ENCODE assay signal across 8 cellular contexts in genomic region chr19:10654610-10655456, GRCh38. TPM values are rescaled to one million over a fixed set of nuclear protein-coding genes. Genes with fewer than 3 reads are reported as not detected.
DNase-seq lines count a peak whose midpoint lies in the region; ATAC-seq and TF ChIP-seq lines count a peak whose summit lies in the region.

No MANE protein-coding gene starts in this region.

- peak overlapping the region; percentile 94 for H3K4me2 ChIP-seq in OCI-LY7 (ENCODE audit: low read length)
- H3K4me2 ChIP-seq in osteoblast (ENCODE audit: insufficient read depth, low read length), result peak overlapping the region; percentile 88

- H2AFZ ChIP-seq in OCI-LY7 (ENCODE audit: low read length), result no peak overlapping the region
- no peak overlapping the region for H2AFZ ChIP-seq in osteoblast (ENCODE audit: low read length)

- H3K9me3 ChIP-seq in OCI-LY7 (ENCODE audit: low read length), result no peaks in the 10 kb centered on the region
- no peaks in the 10 kb centered on the region for H3K9me3 ChIP-seq in osteoblast (ENCODE audit: low read depth, low read length)

- CTCF ChIA-PET in OCI-LY7 (lab: Charles Lee; ENCODE audit: unreplicated experiment), result no interaction called here

- no TSS peak for BruUV-seq in OCI-LY7 (replicated peaks; lab: Mats Ljungman, UMichigan)

- H3K9me2 ChIP-seq in OCI-LY7 (ENCODE audit: insufficient read depth, low read length), result no peaks in the 10 kb centered on the region

- H3K27ac ChIP-seq in OCI-LY7 (ENCODE audit: low read depth, low read length, poor library complexity, severe bottlenecking) (peak overlapping the region; percentile 88), osteoblast (ENCODE audit: low read depth, low read length) (peak overlapping the region; percentile 76)

- H3K4me1 ChIP-seq in OCI-LY7 (ENCODE audit: insufficient read depth, low read length, poor library complexity, severe bottlenecking), result peaks cover 49% of the 10 kb centered on the region
- H3K4me1 ChIP-seq in osteoblast (ENCODE audit: insufficient read depth, low read length), result peaks cover 14% of the 10 kb centered on the region

- POLR2A ChIA-PET in OCI-LY7 (lab: Charles Lee), result interaction anchor here (0.5 kb wide), 1 partner anchor 240 kb away, joined by 3 read pairs; no protein-coding TSS in a partner anchor

- H3K36me3 ChIP-seq in OCI-LY7 (ENCODE audit: insufficient read depth, low read length) (peaks cover 57% of the 10 kb centered on the region), osteoblast (ENCODE audit: insufficient read depth, low read length) (peaks cover 14% of the 10 kb centered on the region)

- no peaks in the 10 kb centered on the region for H3K27me3 ChIP-seq in osteoblast (ENCODE audit: insufficient read depth, low read length)

- peak in 3 of 4 experiments; percentile 60 to 64 (median 61) for DNase-seq in activated CD4-positive, CD25-positive, alpha-beta regulatory T cell (lab: John Stamatoyannopoulos, UW)
- DNase-seq in activated CD4-positive, CD25-positive, alpha-beta regulatory T cell treated with anti-CD3 and anti-CD28 coated beads, Interleukin-2, amount 50 U/mL, for 72 hours, result no peak
- DNase-seq in OCI-LY7 (ENCODE audit: low spot score), result peak; percentile 71
- peak; percentile 40 for DNase-seq in activated gamma-delta T cell treated with Interleukin-2 at 50 U/mL for 16 hours
- DNase-seq in globus pallidus (ENCODE audit: low spot score), result peak; percentile 29
- peak; percentile 97 for DNase-seq in osteoblast (ENCODE audit: insufficient read length, low spot score, missing footprints)
- peak; percentile 75 for DNase-seq in ureter (ENCODE audit: low spot score)

- intact Hi-C loops in OCI-LY7 (cut with micrococcal nuclease; ENCODE audit: unreplicated experiment), result loop anchor here (2.0 to 10.0 kb wide), 4 partner anchors 46 to 540 kb away; partner anchors contain the start of genes CDC37, CDKN2D, KANK2 and KRI1

- peak overlapping the region; percentile 100 for H3K4me3 ChIP-seq in OCI-LY7 (ENCODE audit: low read depth, low read length, poor library complexity, severe bottlenecking)
- H3K4me3 ChIP-seq in osteoblast (ENCODE audit: insufficient read depth, low read length), result peak overlapping the region; percentile 88

- TF ChIP-seq CTCF in OCI-LY7 (conservative IDR thresholded peaks at IDR 0.05; ENCODE audit: low read length) (no peak), osteoblast (IDR thresholded peaks at IDR 0.05; ENCODE audit: extremely low read depth, low read depth, low read length) (no peak)

- ATAC-seq in HG03354 (IDR thresholded peaks at IDR 0.05; ENCODE audit: poor library complexity, severe bottlenecking, unreplicated experiment), result peak; percentile 17

- H4K20me1 ChIP-seq in OCI-LY7 (ENCODE audit: insufficient read depth, low read length) (peaks cover 25% of the 10 kb centered on the region), osteoblast (ENCODE audit: insufficient read depth, low read length) (peaks cover 47% of the 10 kb centered on the region)

- peaks cover 75% of the 10 kb centered on the region for H3K79me2 ChIP-seq in OCI-LY7 (ENCODE audit: insufficient read depth, low read depth, low read length)
- H3K79me2 ChIP-seq in osteoblast (ENCODE audit: insufficient read depth, low read length), result peaks cover 61% of the 10 kb centered on the region

RNA-seq across cellular contexts. Expression of gene ILF3, which starts 0.7 kb away (rescaled TPM):
- 308 and 347 TPM in 2 replicates for total RNA-seq in OCI-LY7 (2014; rRNA removed; shearing (Covaris generic))
- 553 and 569 TPM in 2 replicates for total RNA-seq in OCI-LY7 (2022)
- total RNA-seq in osteoblast, result 105 and 107 TPM in 2 replicates
- 331 TPM for total RNA-seq in ureter

RNA-seq across cellular contexts. Expression of gene SLC44A2, which starts 29.5 kb away (rescaled TPM):
- total RNA-seq in OCI-LY7 (2014; rRNA removed; shearing (Covaris generic)), result 104 and 115 TPM in 2 replicates
- total RNA-seq in OCI-LY7 (2022) (197 and 248 TPM in 2 replicates), osteoblast (43.0 and 49.9 TPM in 2 replicates), ureter (381 TPM)

RNA-seq across cellular contexts. Expression of gene QTRT1, which starts 46.4 kb away (rescaled TPM):
- 30.8 and 39.8 TPM in 2 replicates for total RNA-seq in OCI-LY7 (2014; rRNA removed; shearing (Covaris generic))
- total RNA-seq in OCI-LY7 (2022) (42.5 and 59.7 TPM in 2 replicates), osteoblast (34.0 and 36.5 TPM in 2 replicates), ureter (64.2 TPM)
